Comparison of ENCODE assay signal across 15 cellular contexts in genomic region chr15:64846246-64846645, GRCh38. TPM values are rescaled to one million over a fixed set of nuclear protein-coding genes. Genes with fewer than 3 reads are reported as not detected.
A peak's percentile ranks its signal among the peaks of the same experiment; 100 is the strongest.
DNase-seq lines count a peak whose midpoint lies in the region; ATAC-seq and TF ChIP-seq lines count a peak whose summit lies in the region.
"Had no signal": no experiment of that assay in that cellular context is flagged by ENCODE, and none has a peak within 500 bp of the region (broad histone marks: within the 10 kb centered on the region; RNA-seq: fewer than 3 reads in every experiment).

No MANE protein-coding gene starts in this region.

- H3K9me3 ChIP-seq in CD8-positive, alpha-beta memory T cell (ENCODE audit: low read length), result no peaks in the 10 kb centered on the region
- H3K9me3 ChIP-seq in right atrium auricular region, result no peaks in the 10 kb centered on the region
- H3K9me3 ChIP-seq: Caco-2, SJSA1 had no signal

- CTCF ChIA-PET in CD8-positive, alpha-beta memory T cell (lab: Charles Lee), result interaction anchor here (1.3 to 6.1 kb wide), 2 partner anchors 10 to 60 kb away, joined by 3 to 30 read pairs; no protein-coding TSS in a partner anchor
- CTCF ChIA-PET in activated B cell treated with CpG ODN at 0.5 μM for 24 hours (lab: Charles Lee), result interaction anchor here (1.3 to 1.7 kb wide), 3 partner anchors 10 to 59 kb away, joined by 5 to 7 read pairs (median 5); no protein-coding TSS in a partner anchor

- H3K27ac ChIP-seq in CD8-positive, alpha-beta memory T cell (ENCODE audit: low read depth, low read length), result no peak overlapping the region
- peak overlapping the region; percentile 93 to 94 for H3K27ac ChIP-seq in right atrium auricular region
- H3K27ac ChIP-seq: SJSA1 had no signal

- H3K27me3 ChIP-seq in CD8-positive, alpha-beta memory T cell (ENCODE audit: insufficient read depth, low read length, poor library complexity, severe bottlenecking), result no peaks in the 10 kb centered on the region
- no peaks in the 10 kb centered on the region for H3K27me3 ChIP-seq in right atrium auricular region
- H3K27me3 ChIP-seq: SJSA1 had no signal

- peaks cover 15% of the 10 kb centered on the region for H3K36me3 ChIP-seq in CD8-positive, alpha-beta memory T cell (ENCODE audit: insufficient read depth, low read length)
- H3K36me3 ChIP-seq in right atrium auricular region, result peaks cover 30% of the 10 kb centered on the region

- TF ChIP-seq CTCF in activated B cell treated with CpG ODN at 0.5 μM for 24 hours (IDR thresholded peaks at IDR 0.05) (no peak), right atrium auricular region (IDR thresholded peaks at IDR 0.05) (no peak)

- H3K4me3 Mint-ChIP-seq in CD8-positive, alpha-beta memory T cell, result peak overlapping the region in 6 of 7 donors; percentile 66 to 99 (median 87)
- peak overlapping the region; percentile 95 for H3K4me3 Mint-ChIP-seq in activated B cell treated with CpG ODN at 0.5 μM for 24 hours
- H3K4me3 Mint-ChIP-seq in stimulated activated effector memory CD8-positive, alpha-beta T cell treated with anti-CD3 and anti-CD28 coated beads, Interleukin-12 subunit alpha, Interleukin-12 subunit beta, amount 100 ng/mL, for 72 hours, result peak overlapping the region; percentile 83
- H3K4me3 Mint-ChIP-seq in activated naive CD8-positive, alpha-beta T cell treated with anti-CD3 and anti-CD28 coated beads for 36 hours, result no peak overlapping the region

- H3K4me1 Mint-ChIP-seq in CD8-positive, alpha-beta memory T cell, result peaks cover 59 to 83% (median 80%) of the 10 kb centered on the region in 3 donors
- peaks cover 76% of the 10 kb centered on the region for H3K4me1 Mint-ChIP-seq in activated B cell treated with CpG ODN at 0.5 μM for 24 hours
- H3K4me1 Mint-ChIP-seq in stimulated activated effector memory CD8-positive, alpha-beta T cell treated with anti-CD3 and anti-CD28 coated beads, Interleukin-12 subunit alpha, Interleukin-12 subunit beta, amount 100 ng/mL, for 72 hours, result peaks cover 72% of the 10 kb centered on the region
- peaks cover 45% of the 10 kb centered on the region for H3K4me1 Mint-ChIP-seq in activated naive CD8-positive, alpha-beta T cell treated with anti-CD3 and anti-CD28 coated beads for 36 hours

- H3K9me3 Mint-ChIP-seq in CD8-positive, alpha-beta memory T cell, result no peaks in the 10 kb centered on the region
- H3K9me3 Mint-ChIP-seq in activated B cell treated with CpG ODN at 0.5 μM for 24 hours, result no peaks in the 10 kb centered on the region
- no peaks in the 10 kb centered on the region for H3K9me3 Mint-ChIP-seq in stimulated activated effector memory CD8-positive, alpha-beta T cell treated with anti-CD3 and anti-CD28 coated beads, Interleukin-12 subunit alpha, Interleukin-12 subunit beta, amount 100 ng/mL, for 72 hours
- no peaks in the 10 kb centered on the region for H3K9me3 Mint-ChIP-seq in activated naive CD8-positive, alpha-beta T cell treated with anti-CD3 and anti-CD28 coated beads for 36 hours
- H3K9me3 Mint-ChIP-seq: activated T-helper 2 cell treated with anti-CD3 and anti-CD28 coated beads, Interferon-gamma antibody, Interleukin-2, Interleukin-4, amounts not matched to agents 10 μg/mL and 5 μg/mL and 100 μg/mL, durations not matched to agents 14 hours and 24 hours and 36 hours had no signal

- H3K27ac Mint-ChIP-seq in CD8-positive, alpha-beta memory T cell, result peak overlapping the region; percentile 14 to 97 (median 82)
- peak overlapping the region; percentile 71 for H3K27ac Mint-ChIP-seq in activated B cell treated with CpG ODN at 0.5 μM for 24 hours
- H3K27ac Mint-ChIP-seq in stimulated activated effector memory CD8-positive, alpha-beta T cell treated with anti-CD3 and anti-CD28 coated beads, Interleukin-12 subunit alpha, Interleukin-12 subunit beta, amount 100 ng/mL, for 72 hours, result peak overlapping the region; percentile 88
- no peak overlapping the region for H3K27ac Mint-ChIP-seq in activated naive CD8-positive, alpha-beta T cell treated with anti-CD3 and anti-CD28 coated beads for 36 hours
- H3K27ac Mint-ChIP-seq: activated T-helper 2 cell treated with anti-CD3 and anti-CD28 coated beads, Interferon-gamma antibody, Interleukin-2, Interleukin-4, amounts not matched to agents 10 μg/mL and 5 μg/mL and 100 μg/mL, durations not matched to agents 14 hours and 24 hours and 36 hours had no signal

- POLR2A ChIA-PET in CD8-positive, alpha-beta memory T cell (lab: Charles Lee), result interaction anchor here (0.6 to 2.5 kb wide), 2 partner anchors 9 to 48 kb away, joined by 6 to 16 read pairs; no protein-coding TSS in a partner anchor
- POLR2A ChIA-PET in activated B cell treated with CpG ODN at 0.5 μM for 24 hours (lab: Charles Lee), result interaction anchor here (0.5 to 6.9 kb wide), 5 partner anchors 10 to 153 kb away, joined by 3 to 117 read pairs (median 6); no protein-coding TSS in a partner anchor

- H3K4me1 ChIP-seq in CD8-positive, alpha-beta memory T cell (ENCODE audit: insufficient read depth, low read length), result peaks cover 55% of the 10 kb centered on the region
- peaks cover 0 to 64% of the 10 kb centered on the region in 2 donors for H3K4me1 ChIP-seq in right atrium auricular region

- no peak for DNase-seq in CD8-positive, alpha-beta memory T cell
- DNase-seq in activated B cell treated with CpG ODN at 0.5 μM for 24 hours (no peak), right atrium auricular region (ENCODE audit: low spot score) (no peak)
- no peak for DNase-seq in stimulated activated effector memory CD8-positive, alpha-beta T cell treated with anti-CD3 and anti-CD28 coated beads, Interleukin-12 subunit alpha, Interleukin-12 subunit beta, amount 100 ng/mL, for 72 hours (ENCODE audit: low spot score in 2 of 2)
- DNase-seq in activated naive CD8-positive, alpha-beta T cell treated with anti-CD3 and anti-CD28 coated beads for 36 hours, result no peak
- no peak for DNase-seq in NK-92 treated with Interleukin-12 subunit alpha and Interleukin-12 subunit beta, amount 100 ng/mL, for 24 hours (lab: John Stamatoyannopoulos, UW)
- DNase-seq: Caco-2; NCI-H1105 treated with DMSO at 0.1 percent for 48 hours; NCI-H510A treated with DMSO at 0.1 percent for 48 hours; stimulated activated CD8-positive, alpha-beta memory T cell treated with anti-CD3 and anti-CD28 coated beads, Interleukin-4, amount 100 ng/mL, for 48 hours had no signal

- no peak overlapping the region for H3K4me3 ChIP-seq in CD8-positive, alpha-beta memory T cell (ENCODE audit: low read length)
- no peak overlapping the region for H3K4me3 ChIP-seq in right atrium auricular region
- H3K4me3 ChIP-seq: SJSA1 had no signal

- no peaks in the 10 kb centered on the region for H3K27me3 Mint-ChIP-seq in CD8-positive, alpha-beta memory T cell
- H3K27me3 Mint-ChIP-seq in activated B cell treated with CpG ODN at 0.5 μM for 24 hours, result no peaks in the 10 kb centered on the region
- no peaks in the 10 kb centered on the region for H3K27me3 Mint-ChIP-seq in activated naive CD8-positive, alpha-beta T cell treated with anti-CD3 and anti-CD28 coated beads for 36 hours

- peaks cover 0 to 56% (median 9%) of the 10 kb centered on the region in 3 donors for H3K36me3 Mint-ChIP-seq in CD8-positive, alpha-beta memory T cell
- H3K36me3 Mint-ChIP-seq in activated B cell treated with CpG ODN at 0.5 μM for 24 hours (ENCODE audit: low read depth), result peaks cover 55% of the 10 kb centered on the region
- peaks cover 69% of the 10 kb centered on the region for H3K36me3 Mint-ChIP-seq in stimulated activated effector memory CD8-positive, alpha-beta T cell treated with anti-CD3 and anti-CD28 coated beads, Interleukin-12 subunit alpha, Interleukin-12 subunit beta, amount 100 ng/mL, for 72 hours
- H3K36me3 Mint-ChIP-seq in activated naive CD8-positive, alpha-beta T cell treated with anti-CD3 and anti-CD28 coated beads for 36 hours, result peaks cover 7% of the 10 kb centered on the region

- intact Hi-C loops in activated B cell treated with CpG ODN at 0.5 μM for 24 hours (cut with micrococcal nuclease), result loop anchor here (10.0 kb wide), 1 partner anchor 751 kb away; the partner anchor contains the start of genes CIAO2A and SNX1

- ATAC-seq in activated B cell treated with CpG ODN at 0.5 μM for 24 hours (ENCODE audit: low read depth), result no peak
- ATAC-seq in stimulated activated effector memory CD8-positive, alpha-beta T cell treated with anti-CD3 and anti-CD28 coated beads, Interleukin-12 subunit alpha, Interleukin-12 subunit beta, amount 100 ng/mL, for 72 hours, result no peak
- no peak for ATAC-seq in HG03175 (IDR thresholded peaks at IDR 0.05; ENCODE audit: unreplicated experiment)
- no peak for ATAC-seq in GM21825 (IDR thresholded peaks at IDR 0.05; ENCODE audit: unreplicated experiment)
- ATAC-seq: esophagus mucosa had no signal

RNA-seq across cellular contexts. Expression of gene PLEKHO2, which starts 4.5 kb away (rescaled TPM):
- total RNA-seq in CD8-positive, alpha-beta memory T cell, result 10 to 100 TPM; 15.8 to 16.1 TPM
- polyA plus RNA-seq in CD8-positive, alpha-beta memory T cell, result 33.3 TPM
- total RNA-seq in activated B cell treated with CpG ODN at 0.5 μM for 24 hours, result 36.5 and 38.1 TPM in 2 replicates
- 10 to 100 TPM in 1 of 2 donors, 1 to 10 TPM in 1; 6.3 to 19.4 TPM for total RNA-seq in right atrium auricular region
- 1 to 10 TPM; 6.8 to 7.8 TPM for total RNA-seq in activated naive CD8-positive, alpha-beta T cell treated with anti-CD3 and anti-CD28 coated beads for 36 hours

RNA-seq across cellular contexts. Expression of gene PIF1, which starts 20.8 kb away (rescaled TPM):
- 10 to 100 TPM; 14.6 to 14.7 TPM for total RNA-seq in CD8-positive, alpha-beta memory T cell
- polyA plus RNA-seq in CD8-positive, alpha-beta memory T cell, result 0.25 TPM
- total RNA-seq in activated B cell treated with CpG ODN at 0.5 μM for 24 hours (3.3 and 5.5 TPM in 2 replicates), right atrium auricular region (under 1 TPM; 0.28 to 0.56 TPM)
- total RNA-seq in activated naive CD8-positive, alpha-beta T cell treated with anti-CD3 and anti-CD28 coated beads for 36 hours, result 10 to 100 TPM; 27.3 to 30.4 TPM
